Comparison of ENCODE assay signal across 8 cellular contexts in the genomic region with DNA sequence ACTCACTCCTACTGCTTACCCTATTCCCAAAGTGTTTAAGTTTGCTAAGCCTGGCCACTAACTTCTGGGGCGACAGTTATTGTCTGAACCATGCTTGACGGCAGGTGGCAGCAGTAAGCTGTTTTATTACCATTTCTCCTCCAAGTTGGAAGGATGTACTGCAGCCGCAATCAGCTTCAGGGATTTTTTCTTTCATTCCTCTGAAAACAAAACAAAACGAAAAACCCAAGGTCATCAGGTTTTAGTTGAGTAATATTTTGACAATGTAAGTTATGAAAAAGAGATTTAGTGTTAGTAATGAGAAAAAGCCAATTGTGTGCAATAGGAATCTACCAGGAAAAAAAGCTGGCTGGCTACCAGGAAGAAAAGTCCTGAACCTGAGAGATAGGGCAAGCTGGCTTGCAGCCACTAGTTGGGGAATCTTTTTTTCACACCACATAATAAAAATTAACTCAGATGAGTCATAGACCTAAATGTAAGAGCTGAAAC. TPM values are rescaled to one million over a fixed set of nuclear protein-coding genes. Genes with fewer than 3 reads are reported as not detected.
DNase-seq lines count a peak whose midpoint lies in the region; ATAC-seq and TF ChIP-seq lines count a peak whose summit lies in the region.

No MANE protein-coding gene starts in this region.

- H3K36me3 ChIP-seq in thoracic aorta, result no peaks in the 10 kb centered on the region

- POLR2A ChIA-PET in activated CD8-positive, alpha-beta T cell treated with anti-CD3 and anti-CD28 coated beads for 36 hours (lab: Charles Lee), result no interaction called here

- H3K27me3 Mint-ChIP-seq in activated CD8-positive, alpha-beta T cell treated with anti-CD3 and anti-CD28 coated beads for 36 hours, result peaks cover 5% of the 10 kb centered on the region
- H3K27me3 Mint-ChIP-seq in naive B cell, result no peaks in the 10 kb centered on the region

- no peaks in the 10 kb centered on the region for H3K9me3 ChIP-seq in thoracic aorta

- H3K4me3 Mint-ChIP-seq in activated CD8-positive, alpha-beta T cell treated with anti-CD3 and anti-CD28 coated beads for 36 hours, result no peak overlapping the region
- no peak overlapping the region for H3K4me3 Mint-ChIP-seq in naive B cell

- no peak overlapping the region for H3K27ac Mint-ChIP-seq in activated CD8-positive, alpha-beta T cell treated with anti-CD3 and anti-CD28 coated beads for 36 hours
- no peak overlapping the region for H3K27ac Mint-ChIP-seq in naive B cell

- H3K27ac ChIP-seq in epithelial cell of prostate, result peak overlapping the region; percentile 28
- no peak overlapping the region for H3K27ac ChIP-seq in thoracic aorta

- no peaks in the 10 kb centered on the region for H3K9me3 Mint-ChIP-seq in activated CD8-positive, alpha-beta T cell treated with anti-CD3 and anti-CD28 coated beads for 36 hours
- H3K9me3 Mint-ChIP-seq in naive B cell, result no peaks in the 10 kb centered on the region

- no peaks in the 10 kb centered on the region for H3K4me1 ChIP-seq in thoracic aorta (ENCODE audit: control insufficient read depth in 1 of 2, low read depth in 2 of 2)

- ATAC-seq in GM18508 (IDR thresholded peaks at IDR 0.05; ENCODE audit: insufficient read depth, unreplicated experiment) (peak; percentile 61), HG03025 (IDR thresholded peaks at IDR 0.05; ENCODE audit: low FRiP score, unreplicated experiment) (peak; percentile 71), naive B cell (ENCODE audit: low read depth in 2 of 2) (peak; percentile 41 to 58), thoracic aorta (ENCODE audit: insufficient number of reproducible peaks, low FRiP score, low read depth) (no peak)
- ATAC-seq in activated CD8-positive, alpha-beta T cell treated with anti-CD3 and anti-CD28 coated beads for 36 hours, result peak; percentile 58

- no peaks in the 10 kb centered on the region for H3K36me3 Mint-ChIP-seq in activated CD8-positive, alpha-beta T cell treated with anti-CD3 and anti-CD28 coated beads for 36 hours (ENCODE audit: low read depth)
- no peaks in the 10 kb centered on the region for H3K36me3 Mint-ChIP-seq in naive B cell

- H3K4me1 Mint-ChIP-seq in activated CD8-positive, alpha-beta T cell treated with anti-CD3 and anti-CD28 coated beads for 36 hours (ENCODE audit: low read depth), result no peaks in the 10 kb centered on the region
- H3K4me1 Mint-ChIP-seq in naive B cell, result peaks cover 0 to 2% (median 0%) of the 10 kb centered on the region in 3 donors

- peak; percentile 66 for TF ChIP-seq CTCF in activated CD8-positive, alpha-beta T cell treated with anti-CD3 and anti-CD28 coated beads for 36 hours (IDR thresholded peaks at IDR 0.05)
- peak; percentile 46 for TF ChIP-seq CTCF in thoracic aorta (IDR thresholded peaks at IDR 0.05)

- no peaks in the 10 kb centered on the region for H3K27me3 ChIP-seq in thoracic aorta (replicated peaks; ENCODE audit: insufficient read depth)

- DNase-seq in Ammon's horn (ENCODE audit: low spot score), result peak; percentile 68
- DNase-seq in NCI-H2196 (lab: John Stamatoyannopoulos, UW; ENCODE audit: unreplicated experiment), result peak; percentile 46
- peak; percentile 62 for DNase-seq in activated CD8-positive, alpha-beta T cell treated with anti-CD3 and anti-CD28 coated beads for 36 hours
- DNase-seq in epithelial cell of prostate (ENCODE audit: low read depth, low spot score), result no peak
- DNase-seq in naive B cell, result peak; percentile 20
- no peak for DNase-seq in thoracic aorta (ENCODE audit: low spot score)

- H3K4me3 ChIP-seq in thoracic aorta, result no peak overlapping the region

- CTCF ChIA-PET in activated CD8-positive, alpha-beta T cell treated with anti-CD3 and anti-CD28 coated beads for 36 hours (lab: Charles Lee), result interaction anchor here (0.7 to 1.9 kb wide), 17 partner anchors 9 to 291 kb away, joined by 3 to 12 read pairs (median 4); partner anchors contain the start of gene RAB9B

- intact Hi-C loops in activated CD8-positive, alpha-beta T cell treated with anti-CD3 and anti-CD28 coated beads for 36 hours (cut with micrococcal nuclease), result no loop called here

RNA-seq across cellular contexts. Expression of gene RAB9B, which starts 13.2 kb away (rescaled TPM):
- under 1 TPM; 0.38 to 0.45 TPM for total RNA-seq in activated CD8-positive, alpha-beta T cell treated with anti-CD3 and anti-CD28 coated beads for 36 hours
- polyA plus RNA-seq in naive B cell (ENCODE audit: low read depth in 6 of 6), result under 1 TPM; 0.10 to 0.73 (median 0.22) TPM
- total RNA-seq in thoracic aorta, result 1 to 10 TPM; 6.8 to 7.7 TPM

Comparison
In these comparisons a context has a peak if more than half of its experiments do, and no peak if none do; other contexts are left out.
1. DNase-seq: peak in Ammon's horn (single experiment), NCI-H2196 (single experiment), activated CD8-positive, alpha-beta T cell treated with anti-CD3 and anti-CD28 coated beads for 36 hours (single experiment) and naive B cell (single experiment); none in epithelial cell of prostate (single experiment) and thoracic aorta (single experiment).
2. RNA of gene RAB9B, which starts 13.2 kb away (total RNA-seq): 6.8 to 7.7 TPM in thoracic aorta; 0.38 to 0.45 TPM in activated CD8-positive, alpha-beta T cell treated with anti-CD3 and anti-CD28 coated beads for 36 hours; every median in the first group is over 4 times any median in the second.